Comparison of ENCODE assay signal across 9 cellular contexts in genomic region chr12:4270016-4270669, GRCh38. TPM values are rescaled to one million over a fixed set of nuclear protein-coding genes. Genes with fewer than 3 reads are reported as not detected.
DNase-seq lines count a peak whose midpoint lies in the region; ATAC-seq and TF ChIP-seq lines count a peak whose summit lies in the region.
"Had no signal": no experiment of that assay in that cellular context is flagged by ENCODE, and none has a peak within 500 bp of the region (broad histone marks: within the 10 kb centered on the region; RNA-seq: fewer than 3 reads in every experiment).

No MANE protein-coding gene starts in this region.

- peak overlapping the region; percentile 30; the same call in 1 of the 2 replicates for H3K4me3 ChIP-seq in BLaER1
- peak overlapping the region; percentile 2 to 89 (median 72) for H3K4me3 ChIP-seq in dorsolateral prefrontal cortex
- peak overlapping the region; percentile 82 for H3K4me3 ChIP-seq in neural progenitor cell

- H4K20me1 ChIP-seq in BLaER1 = peaks cover 69% of the 10 kb centered on the region
- H4K20me1 ChIP-seq in neural progenitor cell (ENCODE audit: low read depth) = no peaks in the 10 kb centered on the region

- H3K27ac Mint-ChIP-seq in T-helper 1 cell treated with Interleukin-12 subunit alpha and Interleukin-12 subunit beta and Interleukin-4 antibody, amounts not matched to agents 30 μg/mL and 1 μg/mL, for 36 hours = peak overlapping the region; percentile 98
- H3K27ac Mint-ChIP-seq in neural progenitor cell = no peak overlapping the region

- peak overlapping the region; percentile 89 for H3K4me2 ChIP-seq in BLaER1
- H3K4me2 ChIP-seq in neural progenitor cell = peak overlapping the region; percentile 80

- H3K4me1 ChIP-seq in BLaER1 (peaks cover 44% of the 10 kb centered on the region), neural progenitor cell (peaks cover 16% of the 10 kb centered on the region)

- H3K9me3 Mint-ChIP-seq in T-helper 1 cell treated with Interleukin-12 subunit alpha and Interleukin-12 subunit beta and Interleukin-4 antibody, amounts not matched to agents 30 μg/mL and 1 μg/mL, for 36 hours = no peaks in the 10 kb centered on the region
- H3K9me3 Mint-ChIP-seq in neural progenitor cell = no peaks in the 10 kb centered on the region

- no peaks in the 10 kb centered on the region for H3K36me3 ChIP-seq in BLaER1
- no peaks in the 10 kb centered on the region for H3K36me3 ChIP-seq in neural progenitor cell

- peaks cover 14% of the 10 kb centered on the region for H3K79me2 ChIP-seq in neural progenitor cell (ENCODE audit: low read depth)

- H3K27me3 ChIP-seq in BLaER1 (peaks cover 100% of the 10 kb centered on the region), dorsolateral prefrontal cortex (peaks cover 0 to 93% (median 19%) of the 10 kb centered on the region in 45 donors), neural progenitor cell (peaks cover 99% of the 10 kb centered on the region)

- H3K9ac ChIP-seq in BLaER1 = no peak overlapping the region
- H3K9ac ChIP-seq in neural progenitor cell = no peak overlapping the region

- TF ChIP-seq CTCF in dorsolateral prefrontal cortex (IDR thresholded peaks at IDR 0.05 in 54 of 56, conservative IDR thresholded peaks at IDR 0.05 in 2 of 56; ENCODE audit: low read depth in 1 of 56, partially characterized antibody in 56 of 56) (no peak), neural progenitor cell (IDR thresholded peaks at IDR 0.05) (no peak)

- peaks cover 45% of the 10 kb centered on the region for H3F3A ChIP-seq in neural progenitor cell (ENCODE audit: low read depth)

- H3K4me3 Mint-ChIP-seq in T-helper 1 cell treated with Interleukin-12 subunit alpha and Interleukin-12 subunit beta and Interleukin-4 antibody, amounts not matched to agents 30 μg/mL and 1 μg/mL, for 36 hours = peak overlapping the region; percentile 99
- peak overlapping the region; percentile 86 for H3K4me3 Mint-ChIP-seq in neural progenitor cell

- peaks cover 9% of the 10 kb centered on the region for H3K36me3 Mint-ChIP-seq in T-helper 1 cell treated with Interleukin-12 subunit alpha and Interleukin-12 subunit beta and Interleukin-4 antibody, amounts not matched to agents 30 μg/mL and 1 μg/mL, for 36 hours (ENCODE audit: low read depth)
- H3K36me3 Mint-ChIP-seq in neural progenitor cell = no peaks in the 10 kb centered on the region

- H3K27ac ChIP-seq in BLaER1 (no peak overlapping the region), dorsolateral prefrontal cortex (peak overlapping the region in 33 of 59 donors; percentile 9 to 94 (median 68)), neural progenitor cell (no peak overlapping the region)

- no peak overlapping the region for H2AFZ ChIP-seq in neural progenitor cell (replicated peaks)

- intact Hi-C loops in dorsolateral prefrontal cortex (cut with DNase I) = loop anchor here in 1 of 2 donors (10.0 kb wide), 1 partner anchor 235 kb away; no protein-coding TSS in a partner anchor

- H3K4me1 Mint-ChIP-seq in T-helper 1 cell treated with Interleukin-12 subunit alpha and Interleukin-12 subunit beta and Interleukin-4 antibody, amounts not matched to agents 30 μg/mL and 1 μg/mL, for 36 hours (ENCODE audit: low read depth) = peaks cover 25% of the 10 kb centered on the region
- peaks cover 22% of the 10 kb centered on the region for H3K4me1 Mint-ChIP-seq in neural progenitor cell

- H3K9me3 ChIP-seq in BLaER1 = no peaks in the 10 kb centered on the region
- no peaks in the 10 kb centered on the region for H3K9me3 ChIP-seq in neural progenitor cell (ENCODE audit: low read depth)

- no peak for DNase-seq in dorsolateral prefrontal cortex
- peak; percentile 11 for DNase-seq in neural progenitor cell (ENCODE audit: low spot score)
- DNase-seq in NCI-H345 treated with DMSO at 0.1 percent for 48 hours (lab: John Stamatoyannopoulos, UW; ENCODE audit: unreplicated experiment) = no peak
- no peak for DNase-seq in medulla oblongata (ENCODE audit: extremely low spot score)
- DNase-seq: DMS153 had no signal

- ATAC-seq in HG03432 (IDR thresholded peaks at IDR 0.05; ENCODE audit: unreplicated experiment) (no peak), HG03135 (IDR thresholded peaks at IDR 0.05; ENCODE audit: unreplicated experiment) (no peak)

- H3K27me3 Mint-ChIP-seq in T-helper 1 cell treated with Interleukin-12 subunit alpha and Interleukin-12 subunit beta and Interleukin-4 antibody, amounts not matched to agents 30 μg/mL and 1 μg/mL, for 36 hours (ENCODE audit: low read depth) = peaks cover 10% of the 10 kb centered on the region
- H3K27me3 Mint-ChIP-seq in neural progenitor cell (ENCODE audit: insufficient read depth, low read depth) = peaks cover 21% of the 10 kb centered on the region

RNA-seq across cellular contexts. Expression of gene CCND2, which starts 3.4 kb away (rescaled TPM):
- total RNA-seq in dorsolateral prefrontal cortex (100 to 1,000 TPM in 100 of 120 experiments, 10 to 100 TPM in 20; 42.3 to 172 (median 122) TPM), neural progenitor cell (ENCODE audit: low replicate concordance) (95.8 and 103 TPM in 2 replicates)

RNA-seq across cellular contexts. Expression of gene TIGAR, which starts 50.9 kb away (rescaled TPM):
- total RNA-seq in dorsolateral prefrontal cortex = 10 to 100 TPM in 108 of 120 experiments, 1 to 10 TPM in 12; 6.8 to 24.9 (median 15.4) TPM
- 7.1 and 18.1 TPM in 2 replicates for total RNA-seq in neural progenitor cell (ENCODE audit: low replicate concordance)

Comparison
In these comparisons a context has a peak if more than half of its experiments do, and no peak if none do; other contexts are left out.
1. H3K27ac ChIP-seq: peak in dorsolateral prefrontal cortex (33 of 59); none in BLaER1 (single experiment) and neural progenitor cell (single experiment).
2. H3K4me3 ChIP-seq: peak in every context shown above with its lines; median percentile 82 in neural progenitor cell; 72 in dorsolateral prefrontal cortex; 30 in BLaER1.